ENCODE assay signal across 23 cellular contexts in the genomic region with DNA sequence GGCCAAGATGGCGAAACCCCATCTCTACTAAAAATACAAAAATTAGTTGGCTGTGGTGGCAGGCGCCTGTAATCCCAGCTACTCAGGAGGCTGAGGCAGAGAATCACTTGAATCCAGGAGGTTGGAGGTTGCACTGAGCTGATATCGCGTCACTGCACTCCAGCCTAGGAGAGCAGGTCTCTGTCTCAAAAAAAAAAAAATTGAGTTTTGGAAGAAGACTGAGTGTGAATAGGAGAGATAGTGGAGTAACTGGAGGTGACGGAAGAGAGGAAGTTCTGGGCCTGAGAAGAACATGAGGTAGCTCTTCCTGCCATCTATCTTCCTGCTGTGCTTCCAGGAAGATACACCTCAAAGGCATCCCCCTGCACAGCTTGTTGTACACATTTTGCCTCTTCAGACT. TPM values are rescaled to one million over a fixed set of nuclear protein-coding genes. Genes with fewer than 3 reads are reported as not detected.
DNase-seq lines count a peak whose midpoint lies in the region; ATAC-seq, FAIRE-seq and TF ChIP-seq lines count a peak whose summit lies in the region.
"Had no signal": no experiment of that assay in that cellular context is flagged by ENCODE, and none has a peak within 500 bp of the region (broad histone marks: within the 10 kb centered on the region; RNA-seq: fewer than 3 reads in every experiment).

No MANE protein-coding gene starts in this region.

- 89% methylated on average over 5 of the region's 5 CpGs for WGBS in A549 (ENCODE audit: missing lambda C conversion rate)
- WGBS in endodermal cell (ENCODE audit: insufficient coverage in 1 of 2, insufficient read length in 1 of 2), 2 experiments, result 80 to 81% methylated on average over 4 to 5 of the region's 5 CpGs

- no peak for TF ChIP-seq RAD21 in A549 (conservative IDR thresholded peaks at IDR 0.05 in 1 of 2, IDR thresholded peaks at IDR 0.05 in 1 of 2)

- H3K4me3 ChIP-seq in A549 (no peak overlapping the region), endodermal cell (ENCODE audit: low read length) (no peak overlapping the region)

- no peak overlapping the region for H3K4me3 Mint-ChIP-seq in activated CD8-positive, alpha-beta memory T cell treated with anti-CD3 and anti-CD28 coated beads, Interleukin-2, amount 10 ng/mL, durations not matched to agents 7 days and 5 days
- H3K4me3 Mint-ChIP-seq in activated T-helper 1 cell treated with anti-CD3 and anti-CD28 coated beads, Interleukin-12 subunit alpha, Interleukin-12 subunit beta, Interleukin-2, Interleukin-4 antibody, amounts not matched to agents 30 ng/mL and 10 ng/mL and 1 ng/mL, durations not matched to agents 14 hours and 24 hours and 36 hours, result no peak overlapping the region
- H3K4me3 Mint-ChIP-seq in endodermal cell, result no peak overlapping the region
- H3K4me3 Mint-ChIP-seq: CD4-positive, alpha-beta memory T cell had no signal

- peaks cover 57% of the 10 kb centered on the region for H3K4me1 ChIP-seq in A549
- peaks cover 16% of the 10 kb centered on the region for H3K4me1 ChIP-seq in endodermal cell (ENCODE audit: control insufficient read depth, insufficient read depth, low read length)

- TF ChIP-seq CTCF in A549 (IDR thresholded peaks at IDR 0.05) (no peak), endodermal cell (conservative IDR thresholded peaks at IDR 0.05) (no peak)

- FAIRE-seq in A549 (lab: Jason Lieb, UNC), result no peak
- FAIRE-seq: G401.6, GM12892 had no signal

- intact Hi-C loops in activated T-helper 1 cell treated with anti-CD3 and anti-CD28 coated beads, Interleukin-12 subunit alpha, Interleukin-12 subunit beta, Interleukin-2, Interleukin-4 antibody, amounts not matched to agents 30 ng/mL and 10 ng/mL and 1 ng/mL, durations not matched to agents 14 hours and 24 hours and 36 hours (cut with micrococcal nuclease), result no loop called here

- no peak overlapping the region for H3K4me2 ChIP-seq in A549

- H3K27ac ChIP-seq in A549 (peak overlapping the region; percentile 77 to 80; a peak in 4 of 6 replicates), endodermal cell (ENCODE audit: low read depth, low read length) (no peak overlapping the region)

- CTCF ChIA-PET in activated CD8-positive, alpha-beta memory T cell treated with anti-CD3 and anti-CD28 coated beads, Interleukin-2, amount 10 ng/mL, durations not matched to agents 7 days and 5 days (lab: Charles Lee), result interaction anchor here (1.0 kb wide), 1 partner anchor 211 kb away, joined by 3 read pairs; no protein-coding TSS in a partner anchor
- CTCF ChIA-PET in A549 (lab: Yijun Ruan, JAX), result interaction anchor here (0.6 to 2.5 kb wide), 7 partner anchors 9 to 446 kb away, joined by 3 to 11 read pairs (median 4); no protein-coding TSS in a partner anchor

- H3K4me1 Mint-ChIP-seq in activated CD8-positive, alpha-beta memory T cell treated with anti-CD3 and anti-CD28 coated beads, Interleukin-2, amount 10 ng/mL, durations not matched to agents 7 days and 5 days, result peaks cover 26% of the 10 kb centered on the region
- H3K4me1 Mint-ChIP-seq in activated T-helper 1 cell treated with anti-CD3 and anti-CD28 coated beads, Interleukin-12 subunit alpha, Interleukin-12 subunit beta, Interleukin-2, Interleukin-4 antibody, amounts not matched to agents 30 ng/mL and 10 ng/mL and 1 ng/mL, durations not matched to agents 14 hours and 24 hours and 36 hours (ENCODE audit: low read depth), result peaks cover 38% of the 10 kb centered on the region
- peaks cover 24% of the 10 kb centered on the region for H3K4me1 Mint-ChIP-seq in endodermal cell

- H3K27ac Mint-ChIP-seq in activated CD8-positive, alpha-beta memory T cell treated with anti-CD3 and anti-CD28 coated beads, Interleukin-2, amount 10 ng/mL, durations not matched to agents 7 days and 5 days, result peak overlapping the region; percentile 33
- peak overlapping the region; percentile 40 for H3K27ac Mint-ChIP-seq in activated T-helper 1 cell treated with anti-CD3 and anti-CD28 coated beads, Interleukin-12 subunit alpha, Interleukin-12 subunit beta, Interleukin-2, Interleukin-4 antibody, amounts not matched to agents 30 ng/mL and 10 ng/mL and 1 ng/mL, durations not matched to agents 14 hours and 24 hours and 36 hours
- H3K27ac Mint-ChIP-seq in endodermal cell, result no peak overlapping the region
- H3K27ac Mint-ChIP-seq: CD4-positive, alpha-beta memory T cell had no signal

- H3K27me3 ChIP-seq in endodermal cell (ENCODE audit: control insufficient read depth, insufficient read depth, low read length, poor library complexity, severe bottlenecking), result peaks cover 25% of the 10 kb centered on the region

- POLR2A ChIA-PET in A549 (lab: Yijun Ruan, JAX), result no interaction called here

- in situ Hi-C loops in G401 (cut with HindIII; ENCODE audit: low sequenced_read_pairs), result no loop called here

- no peaks in the 10 kb centered on the region for H3K36me3 ChIP-seq in endodermal cell (ENCODE audit: control insufficient read depth, insufficient read depth, low read length)

- H3K9me3 Mint-ChIP-seq in activated CD8-positive, alpha-beta memory T cell treated with anti-CD3 and anti-CD28 coated beads, Interleukin-2, amount 10 ng/mL, durations not matched to agents 7 days and 5 days (ENCODE audit: low read depth), result no peaks in the 10 kb centered on the region
- no peaks in the 10 kb centered on the region for H3K9me3 Mint-ChIP-seq in activated T-helper 1 cell treated with anti-CD3 and anti-CD28 coated beads, Interleukin-12 subunit alpha, Interleukin-12 subunit beta, Interleukin-2, Interleukin-4 antibody, amounts not matched to agents 30 ng/mL and 10 ng/mL and 1 ng/mL, durations not matched to agents 14 hours and 24 hours and 36 hours
- no peaks in the 10 kb centered on the region for H3K9me3 Mint-ChIP-seq in endodermal cell
- H3K9me3 Mint-ChIP-seq: CD4-positive, alpha-beta memory T cell had no signal

- no peaks in the 10 kb centered on the region for H3K9me3 ChIP-seq in A549
- no peaks in the 10 kb centered on the region for H3K9me3 ChIP-seq in endodermal cell (ENCODE audit: control insufficient read depth, low read length)

- peaks cover 64% of the 10 kb centered on the region for H3K27me3 Mint-ChIP-seq in activated CD8-positive, alpha-beta memory T cell treated with anti-CD3 and anti-CD28 coated beads, Interleukin-2, amount 10 ng/mL, durations not matched to agents 7 days and 5 days
- H3K27me3 Mint-ChIP-seq in activated T-helper 1 cell treated with anti-CD3 and anti-CD28 coated beads, Interleukin-12 subunit alpha, Interleukin-12 subunit beta, Interleukin-2, Interleukin-4 antibody, amounts not matched to agents 30 ng/mL and 10 ng/mL and 1 ng/mL, durations not matched to agents 14 hours and 24 hours and 36 hours (ENCODE audit: insufficient read depth), result peaks cover 52% of the 10 kb centered on the region
- peaks cover 91% of the 10 kb centered on the region for H3K27me3 Mint-ChIP-seq in endodermal cell (ENCODE audit: insufficient read depth)

- no peak for DNase-seq in activated CD8-positive, alpha-beta memory T cell treated with anti-CD3 and anti-CD28 coated beads, Interleukin-2, amount 10 ng/mL, durations not matched to agents 7 days and 5 days
- no peak for DNase-seq in activated CD8-positive, alpha-beta memory T cell treated with anti-CD3 and anti-CD28 coated beads, Interleukin-2, amount 50 U/mL, for 48 hours
- DNase-seq in A549 (ENCODE audit: low read depth in 1 of 2, low spot score in 1 of 2) (no peak), endodermal cell (peak; percentile 44), cerebellum (ENCODE audit: low spot score) (no peak), G401 (ENCODE audit: low spot score) (no peak), epidermal melanocyte (ENCODE audit: insufficient read length, low spot score) (no peak)
- no peak for DNase-seq in activated T-helper 1 cell treated with anti-CD3 and anti-CD28 coated beads, Interleukin-12 subunit alpha, Interleukin-12 subunit beta, Interleukin-2, Interleukin-4 antibody, amounts not matched to agents 30 ng/mL and 10 ng/mL and 1 ng/mL, durations not matched to agents 14 hours and 24 hours and 36 hours (ENCODE audit: low spot score)
- DNase-seq: 8988T; C1 segment of cervical spinal cord; Calu3; CD4-positive, alpha-beta memory T cell; COR-L47; DMS53; DMS79 treated with DMSO at 0.1 percent for 48 hours; GOT3; H7; HCEC 1CT had no signal

- no peaks in the 10 kb centered on the region for H3K36me3 Mint-ChIP-seq in activated CD8-positive, alpha-beta memory T cell treated with anti-CD3 and anti-CD28 coated beads, Interleukin-2, amount 10 ng/mL, durations not matched to agents 7 days and 5 days
- no peaks in the 10 kb centered on the region for H3K36me3 Mint-ChIP-seq in activated T-helper 1 cell treated with anti-CD3 and anti-CD28 coated beads, Interleukin-12 subunit alpha, Interleukin-12 subunit beta, Interleukin-2, Interleukin-4 antibody, amounts not matched to agents 30 ng/mL and 10 ng/mL and 1 ng/mL, durations not matched to agents 14 hours and 24 hours and 36 hours (ENCODE audit: low read depth)
- H3K36me3 Mint-ChIP-seq in endodermal cell (ENCODE audit: low read depth), result no peaks in the 10 kb centered on the region
- H3K36me3 Mint-ChIP-seq: CD4-positive, alpha-beta memory T cell had no signal

- no peak overlapping the region for H3K9ac ChIP-seq in endodermal cell (ENCODE audit: extremely low read depth, low read length, poor library complexity, severe bottlenecking)

- no peak for ATAC-seq in activated CD8-positive, alpha-beta memory T cell treated with anti-CD3 and anti-CD28 coated beads, Interleukin-2, amount 10 ng/mL, durations not matched to agents 7 days and 5 days
- ATAC-seq in A549, result no peak

- TF ChIP-seq EP300 in A549 (IDR thresholded peaks at IDR 0.05), result no peak

- TF ChIP-seq POLR2A in A549 (IDR thresholded peaks at IDR 0.05; ENCODE audit: low read length), result no peak

RNA-seq across cellular contexts. Expression of gene HOXB1, which starts 11.4 kb away (rescaled TPM):
- total RNA-seq in activated CD8-positive, alpha-beta memory T cell treated with anti-CD3 and anti-CD28 coated beads, Interleukin-2, amount 10 ng/mL, durations not matched to agents 7 days and 5 days, result not detected
- not detected in 2 replicates for polyA plus RNA-seq in A549 (2011; rRNA removed)
- not detected in 2 replicates for polyA plus RNA-seq in A549 (2012; cell fraction: cytosol; rRNA removed)
- polyA plus RNA-seq in A549 (2012; cell fraction: nucleus; rRNA removed), result 0.06 TPM in 1 of 2 replicates, not detected in the other
- not detected in 3 replicates for polyA plus RNA-seq in A549 (2017; fragmentation: RNase III; extraction: RNeasy Plus Mini Kit Qiagen cat#74134 plus additional on column Dnase treatment)
- not detected in 2 replicates for polyA minus RNA-seq in A549 (2011; rRNA and poly(A)+ RNA removed)
- total RNA-seq in activated T-helper 1 cell treated with anti-CD3 and anti-CD28 coated beads, Interleukin-12 subunit alpha, Interleukin-12 subunit beta, Interleukin-2, Interleukin-4 antibody, amounts not matched to agents 30 ng/mL and 10 ng/mL and 1 ng/mL, durations not matched to agents 14 hours and 24 hours and 36 hours, result not detected in 2 replicates
- not detected for total RNA-seq in endodermal cell
- 27.1 TPM for polyA plus RNA-seq in endodermal cell (2013, experiment 1 of 2)
- 28.3 TPM for polyA plus RNA-seq in endodermal cell (2013, experiment 2 of 2)
- total RNA-seq in cerebellum, result not detected
- total RNA-seq in G401 (2014; rRNA removed; shearing (Covaris generic)), result not detected in 2 replicates
- total RNA-seq: A673; Calu3; CD4-positive, alpha-beta memory T cell; Daoy had no signal
- polyA plus RNA-seq: BJ; CD4-positive, alpha-beta memory T cell had no signal

RNA-seq across cellular contexts. Expression of gene HOXB2, which starts 25.5 kb away (rescaled TPM):
- total RNA-seq in activated CD8-positive, alpha-beta memory T cell treated with anti-CD3 and anti-CD28 coated beads, Interleukin-2, amount 10 ng/mL, durations not matched to agents 7 days and 5 days, result 10 to 100 TPM; 17.2 to 17.5 TPM
- polyA plus RNA-seq in A549 (2011; rRNA removed) (2.6 and 2.7 TPM in 2 replicates), A549 (2017; fragmentation: RNase III; extraction: RNeasy Plus Mini Kit Qiagen cat#74134 plus additional on column Dnase treatment) (0.58 to 0.65 TPM (median 0.60 TPM) in 3 replicates)
- polyA plus RNA-seq in A549 (2012; cell fraction: cytosol; rRNA removed), result 1.8 and 2.7 TPM in 2 replicates
- polyA plus RNA-seq in A549 (2012; cell fraction: nucleus; rRNA removed), result 3.6 and 3.7 TPM in 2 replicates
- 0.79 and 0.92 TPM in 2 replicates for polyA minus RNA-seq in A549 (2011; rRNA and poly(A)+ RNA removed)
- 32.5 and 32.8 TPM in 2 replicates for total RNA-seq in activated T-helper 1 cell treated with anti-CD3 and anti-CD28 coated beads, Interleukin-12 subunit alpha, Interleukin-12 subunit beta, Interleukin-2, Interleukin-4 antibody, amounts not matched to agents 30 ng/mL and 10 ng/mL and 1 ng/mL, durations not matched to agents 14 hours and 24 hours and 36 hours
- total RNA-seq in endodermal cell (under 1 TPM in 1 of 2 donors, not detected in 1; 0.22 TPM), cerebellum (not detected)
- 121 TPM for polyA plus RNA-seq in endodermal cell (2013, experiment 1 of 2)
- polyA plus RNA-seq in endodermal cell (2013, experiment 2 of 2), result 124 TPM
- 8.9 and 19.7 TPM in 2 replicates for total RNA-seq in G401 (2014; rRNA removed; shearing (Covaris generic))

RNA-seq across cellular contexts. Expression of gene HOXB4, which starts 58.7 kb away (rescaled TPM):
- 1 to 10 TPM; 7.8 TPM for total RNA-seq in activated CD8-positive, alpha-beta memory T cell treated with anti-CD3 and anti-CD28 coated beads, Interleukin-2, amount 10 ng/mL, durations not matched to agents 7 days and 5 days
- polyA plus RNA-seq in A549 (2011; rRNA removed) (0.74 and 0.75 TPM in 2 replicates), A549 (2017; fragmentation: RNase III; extraction: RNeasy Plus Mini Kit Qiagen cat#74134 plus additional on column Dnase treatment) (0.24 to 0.37 TPM (median 0.30 TPM) in 3 replicates)
- polyA plus RNA-seq in A549 (2012; cell fraction: cytosol; rRNA removed), result 0.25 and 0.29 TPM in 2 replicates
- polyA plus RNA-seq in A549 (2012; cell fraction: nucleus; rRNA removed), result 1.6 TPM in 2 replicates
- polyA minus RNA-seq in A549 (2011; rRNA and poly(A)+ RNA removed), result 0.44 and 0.99 TPM in 2 replicates
- 3.8 and 4.2 TPM in 2 replicates for total RNA-seq in activated T-helper 1 cell treated with anti-CD3 and anti-CD28 coated beads, Interleukin-12 subunit alpha, Interleukin-12 subunit beta, Interleukin-2, Interleukin-4 antibody, amounts not matched to agents 30 ng/mL and 10 ng/mL and 1 ng/mL, durations not matched to agents 14 hours and 24 hours and 36 hours
- total RNA-seq in endodermal cell (not detected), cerebellum (0.09 TPM)
- 3.5 TPM for polyA plus RNA-seq in endodermal cell (2013, experiment 1 of 2)
- polyA plus RNA-seq in endodermal cell (2013, experiment 2 of 2), result 3.4 TPM
- 0.78 and 2.2 TPM in 2 replicates for total RNA-seq in G401 (2014; rRNA removed; shearing (Covaris generic))
- polyA plus RNA-seq: BJ had no signal
